ENCODE assay signal across 14 cellular contexts in genomic region chr20:11926599-11926998, GRCh38. TPM values are rescaled to one million over a fixed set of nuclear protein-coding genes. Genes with fewer than 3 reads are reported as not detected.
DNase-seq lines count a peak whose midpoint lies in the region; ATAC-seq lines count a peak whose summit lies in the region.
"Had no signal": no experiment of that assay in that cellular context is flagged by ENCODE, and none has a peak within 500 bp of the region (broad histone marks: within the 10 kb centered on the region; RNA-seq: fewer than 3 reads in every experiment).

No MANE protein-coding gene starts in this region.

- no peak for ATAC-seq in activated T-cell treated with anti-CD3 and anti-CD28 coated beads, Interleukin-2, amount 50 U/mL, for 4 hours
- ATAC-seq in GM21717 (IDR thresholded peaks at IDR 0.05; ENCODE audit: unreplicated experiment): no peak

- no peaks in the 10 kb centered on the region for H3K27me3 Mint-ChIP-seq in activated T-cell treated with anti-CD3 and anti-CD28 coated beads, Interleukin-2, amount 50 U/mL, for 4 hours (ENCODE audit: low read depth)
- H3K27me3 Mint-ChIP-seq: B cell; CD4-positive, alpha-beta T cell had no signal

- no peaks in the 10 kb centered on the region for H3K4me1 Mint-ChIP-seq in activated T-cell treated with anti-CD3 and anti-CD28 coated beads, Interleukin-2, amount 50 U/mL, for 4 hours (ENCODE audit: low read depth)
- H3K4me1 Mint-ChIP-seq: B cell had no signal

- H3K9me3 Mint-ChIP-seq in activated T-cell treated with anti-CD3 and anti-CD28 coated beads, Interleukin-2, amount 50 U/mL, for 4 hours: peaks cover 4% of the 10 kb centered on the region
- H3K9me3 Mint-ChIP-seq: CD4-positive, alpha-beta T cell had no signal

- no peaks in the 10 kb centered on the region for H3K36me3 Mint-ChIP-seq in activated T-cell treated with anti-CD3 and anti-CD28 coated beads, Interleukin-2, amount 50 U/mL, for 4 hours (ENCODE audit: insufficient read depth)

- no peak overlapping the region for H3K4me3 Mint-ChIP-seq in activated T-cell treated with anti-CD3 and anti-CD28 coated beads, Interleukin-2, amount 50 U/mL, for 4 hours
- H3K4me3 Mint-ChIP-seq: B cell; CD4-positive, alpha-beta T cell had no signal

- peak overlapping the region; percentile 64 for H3K27ac ChIP-seq in angular gyrus (ENCODE audit: low read depth, low read length)
- H3K27ac ChIP-seq: GM23248 had no signal

- DNase-seq in globus pallidus (ENCODE audit: low spot score): peak; percentile 72
- peak; percentile 83 for DNase-seq in pons (ENCODE audit: low spot score)
- DNase-seq in activated T-cell treated with anti-CD3 and anti-CD28 coated beads, Interleukin-2, amount 50 U/mL, for 4 hours: no peak
- no peak for DNase-seq in NAMALWA (ENCODE audit: low spot score)
- no peak for DNase-seq in NOMO-1 (lab: John Stamatoyannopoulos, UW; ENCODE audit: unreplicated experiment in 2 of 2)
- DNase-seq: C1 segment of cervical spinal cord; Calu3; CD4-positive, alpha-beta T cell; DMS 273 treated with DMSO at 0.1 percent for 48 hours; GM23248; H7 had no signal

RNA-seq across cellular contexts. Expression of gene BTBD3, which starts 8.9 kb away (rescaled TPM):
- 1 to 10 TPM; 3.0 to 4.9 (median 4.3) TPM for total RNA-seq in activated T-cell treated with anti-CD3 and anti-CD28 coated beads, Interleukin-2, amount 50 U/mL, for 4 hours

Comparison
In these comparisons a context has a peak if more than half of its experiments do, and no peak if none do; other contexts are left out.
1. DNase-seq: peak in globus pallidus (single experiment) and pons (single experiment); none in activated T-cell treated with anti-CD3 and anti-CD28 coated beads, Interleukin-2, amount 50 U/mL, for 4 hours (single experiment), NAMALWA (single experiment) and NOMO-1 (0 of 2).